ENCODE assay signal across 18 cellular contexts in the genomic region with DNA sequence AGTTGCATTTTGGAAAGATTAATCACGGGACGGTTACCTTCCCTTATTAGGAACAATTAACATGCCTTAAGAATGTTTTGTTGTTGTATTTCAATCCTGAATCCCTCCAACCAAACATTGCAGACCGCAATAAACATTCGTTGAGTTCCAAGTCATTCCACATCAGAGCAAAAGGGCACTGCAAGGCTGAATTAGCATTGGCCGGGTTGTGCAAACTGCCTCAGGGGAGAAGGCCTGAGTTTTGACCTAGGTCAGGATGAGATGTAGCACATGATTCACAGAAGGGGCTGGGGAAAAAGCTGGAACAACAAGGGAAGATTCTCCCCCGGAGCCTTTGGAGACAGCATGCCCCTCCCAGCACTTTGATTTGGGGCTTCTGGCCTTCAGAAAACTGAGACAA.
DNase-seq lines count a peak whose midpoint lies in the region; ATAC-seq, FAIRE-seq and TF ChIP-seq lines count a peak whose summit lies in the region.
"Had no signal": no experiment of that assay in that cellular context is flagged by ENCODE, and none has a peak within 500 bp of the region (broad histone marks: within the 10 kb centered on the region; RNA-seq: fewer than 3 reads in every experiment).

No MANE protein-coding gene starts in this region.

- H3K23ac ChIP-seq in mesendoderm (ENCODE audit: low read length), result no peak overlapping the region
- H3K23ac ChIP-seq in neuronal stem cell (ENCODE audit: low read depth, low read length, poor library complexity), result no peak overlapping the region

- H3K4me2 ChIP-seq in A549 (peak overlapping the region; percentile 55), mesendoderm (ENCODE audit: low read length) (no peak overlapping the region), neuronal stem cell (ENCODE audit: insufficient read depth, low read length, poor library complexity, severe bottlenecking) (no peak overlapping the region)

- no peak for FAIRE-seq in A549 (lab: Jason Lieb, UNC)

- TF ChIP-seq EP300 in A549 (IDR thresholded peaks at IDR 0.05), result peak; percentile 10 to 47; a peak in 2 of 5 replicates

- H2AK5ac ChIP-seq in mesendoderm (ENCODE audit: low read length), result no peak overlapping the region
- no peak overlapping the region for H2AK5ac ChIP-seq in neuronal stem cell (ENCODE audit: low read depth, low read length)

- H3K9ac ChIP-seq in mesendoderm (ENCODE audit: low read length) (no peak overlapping the region), neuronal stem cell (ENCODE audit: low read depth, low read length, poor library complexity) (no peak overlapping the region)

- H4K8ac ChIP-seq in mesendoderm (ENCODE audit: low read depth, low read length), result no peak overlapping the region
- H4K8ac ChIP-seq in neuronal stem cell (ENCODE audit: low read depth, low read length), result no peak overlapping the region

- no peak overlapping the region for H2BK15ac ChIP-seq in mesendoderm (replicated peaks; ENCODE audit: low read depth)
- no peak overlapping the region for H2BK15ac ChIP-seq in neuronal stem cell (ENCODE audit: low read length)

- POLR2A ChIA-PET in A549 (lab: Yijun Ruan, JAX), result no interaction called here

- H3K4ac ChIP-seq in mesendoderm (ENCODE audit: low read depth, low read length), result no peak overlapping the region
- H3K4ac ChIP-seq in neuronal stem cell (ENCODE audit: low read length), result no peak overlapping the region

- in situ Hi-C loops in brain microvascular endothelial cell (cut with HindIII; ENCODE audit: low pct_ligation_motif_present, low sequenced_read_pairs), result no loop called here

- no peak overlapping the region for H3K56ac ChIP-seq in mesendoderm (ENCODE audit: low read length)

- H3K4me1 ChIP-seq in A549 (peaks cover 28% of the 10 kb centered on the region), mesendoderm (ENCODE audit: control insufficient read depth, low read depth, low read length) (no peaks in the 10 kb centered on the region), neuronal stem cell (ENCODE audit: control insufficient read depth in 2 of 2, insufficient read depth in 1 of 2, low read depth in 1 of 2, low read length in 2 of 2) (no peaks in the 10 kb centered on the region)
- H3K4me1 ChIP-seq: left ventricle myocardium inferior had no signal

- H3K79me1 ChIP-seq in mesendoderm (ENCODE audit: low read length) (no peaks in the 10 kb centered on the region), neuronal stem cell (ENCODE audit: low read depth, low read length) (no peaks in the 10 kb centered on the region)

- TF ChIP-seq POLR2A in A549 (IDR thresholded peaks at IDR 0.05; ENCODE audit: low read length), result no peak

- TF ChIP-seq CTCF in A549 (IDR thresholded peaks at IDR 0.05) (no peak), HFF-Myc (IDR thresholded peaks at IDR 0.05; ENCODE audit: low read depth, low read length, missing control alignments) (no peak), brain microvascular endothelial cell (IDR thresholded peaks at IDR 0.05; ENCODE audit: low read depth, low read length, missing control alignments) (no peak)

- H2BK120ac ChIP-seq in mesendoderm (ENCODE audit: low read depth, low read length) (no peak overlapping the region), neuronal stem cell (ENCODE audit: low read depth, low read length) (no peak overlapping the region)

- no peak overlapping the region for H4K91ac ChIP-seq in neuronal stem cell (ENCODE audit: low read depth, low read length, poor library complexity)

- no peak for TF ChIP-seq RAD21 in A549 (conservative IDR thresholded peaks at IDR 0.05 in 1 of 2, IDR thresholded peaks at IDR 0.05 in 1 of 2)

- DNase-seq in A549 (ENCODE audit: low read depth in 1 of 2, low spot score in 1 of 2) (peak in 1 of 2 experiments; percentile 73), HFF-Myc (ENCODE audit: extremely low read depth, low read depth) (peak; percentile 78), brain microvascular endothelial cell (peak; percentile 47), mesendoderm (peak; percentile 35), superior temporal gyrus (ENCODE audit: extremely low spot score) (no peak), neuronal stem cell (ENCODE audit: low spot score) (no peak)
- DNase-seq in stimulated activated CD4-positive, alpha-beta T cell treated with anti-CD3 and anti-CD28 coated beads, Interleukin-1b, Interleukin-23, amount 100 ng/mL, for 48 hours, result no peak
- no peak for DNase-seq in activated effector memory CD4-positive, alpha-beta T cell treated with anti-CD3 and anti-CD28 coated beads, Interleukin-2, amount 50 U/mL, for 16 hours
- DNase-seq: ACHN; activated B cell treated with CpG ODN at 0.5 μM for 24 hours; activated naive CD8-positive, alpha-beta T cell treated with anti-CD3 and anti-CD28 coated beads, Interleukin-2, amount 10 ng/mL, durations not matched to agents 7 days and 5 days; GOT3; hypothalamus; left ventricle myocardium inferior; naive thymus-derived CD8-positive, alpha-beta T cell; NCI-H1105; retina; stimulated activated naive B cell treated with anti-CD40 and anti-IgM and Interleukin-4, amounts not matched to agents 10 μg/mL and 1 μg/mL and 100 μg/mL, for 72 hours had no signal

- WGBS in A549 (ENCODE audit: missing lambda C conversion rate), result 37% methylated on average over 6 of the region's 6 CpGs
- no CpG with 5 or more reads among the region's 6 CpGs for WGBS in mesendoderm (ENCODE audit: extremely low coverage, insufficient coverage, low lambda C conversion rate)
- WGBS in neuronal stem cell (ENCODE audit: extremely low coverage in 2 of 2, insufficient read length in 2 of 2, insufficient replicate concordance in 1 of 2), 2 donors, result no CpG with 5 or more reads among the region's 6 CpGs

- H3K27ac ChIP-seq in A549 (peak overlapping the region; percentile 57 to 75), brain microvascular endothelial cell (peak overlapping the region; percentile 84), mesendoderm (ENCODE audit: low read depth, low read length) (no peak overlapping the region), neuronal stem cell (replicated peaks; ENCODE audit: low read length) (no peak overlapping the region)
- H3K27ac ChIP-seq: left ventricle myocardium inferior had no signal

- H3K79me2 ChIP-seq in mesendoderm (ENCODE audit: control insufficient read depth, insufficient read depth, low read length), result no peaks in the 10 kb centered on the region

- no peak overlapping the region for H2BK12ac ChIP-seq in neuronal stem cell (ENCODE audit: low read length)

- no peak overlapping the region for H4K5ac ChIP-seq in mesendoderm (ENCODE audit: low read length)

- no peaks in the 10 kb centered on the region for H3K36me3 ChIP-seq in brain microvascular endothelial cell (replicated peaks)
- H3K36me3 ChIP-seq in mesendoderm (ENCODE audit: control insufficient read depth, insufficient read depth, low read length), result no peaks in the 10 kb centered on the region
- H3K36me3 ChIP-seq in neuronal stem cell (replicated peaks in 1 of 2; ENCODE audit: control insufficient read depth in 2 of 2, insufficient read depth in 2 of 2, low read length in 2 of 2), result no peaks in the 10 kb centered on the region
- H3K36me3 ChIP-seq: left ventricle myocardium inferior had no signal

- H3K18ac ChIP-seq in mesendoderm (ENCODE audit: low read length) (no peak overlapping the region), neuronal stem cell (ENCODE audit: low read length) (no peak overlapping the region)

- H2BK5ac ChIP-seq in mesendoderm (ENCODE audit: low read length) (no peak overlapping the region), neuronal stem cell (ENCODE audit: low read length) (no peak overlapping the region)

- peak; percentile 75 to 92 for ATAC-seq in A549
- ATAC-seq: naive thymus-derived CD8-positive, alpha-beta T cell; stimulated activated naive B cell treated with anti-CD40 and anti-IgM and Interleukin-4, amounts not matched to agents 10 μg/mL and 1 μg/mL and 100 μg/mL, for 72 hours had no signal

- CTCF ChIA-PET in A549 (lab: Yijun Ruan, JAX), result interaction anchor here (1.3 kb wide), 1 partner anchor 124 kb away, joined by 3 read pairs; no protein-coding TSS in a partner anchor

- H3K27me3 ChIP-seq in brain microvascular endothelial cell (replicated peaks) (no peaks in the 10 kb centered on the region), mesendoderm (ENCODE audit: insufficient read depth, low read length, poor library complexity) (no peaks in the 10 kb centered on the region), neuronal stem cell (ENCODE audit: control insufficient read depth in 3 of 3, insufficient read depth in 3 of 3, low read depth in 1 of 3, low read length in 3 of 3) (peaks cover 0 to 4% (median 0%) of the 10 kb centered on the region in 3 experiments)

- no peak overlapping the region for H2AFZ ChIP-seq in neuronal stem cell (ENCODE audit: low read length)

- no peak overlapping the region for H3K14ac ChIP-seq in neuronal stem cell (ENCODE audit: low read length)

- H3K9me3 ChIP-seq in A549, result peaks cover 10% of the 10 kb centered on the region; the same call in 2 of the 3 replicates
- peaks cover 0 to 1% of the 10 kb centered on the region in 2 donors for H3K9me3 ChIP-seq in neuronal stem cell (replicated peaks in 1 of 2; ENCODE audit: control insufficient read depth in 2 of 2, insufficient read depth in 1 of 2, low read depth in 1 of 2, low read length in 2 of 2)

- H3K4me3 ChIP-seq in A549 (no peak overlapping the region), HFF-Myc (replicated peaks; ENCODE audit: low read depth, low read length) (no peak overlapping the region), brain microvascular endothelial cell (ENCODE audit: low read depth, low read length) (no peak overlapping the region), mesendoderm (ENCODE audit: low read length) (no peak overlapping the region), neuronal stem cell (ENCODE audit: low read length in 2 of 2) (no peak overlapping the region)
- H3K4me3 ChIP-seq: left ventricle myocardium inferior had no signal

TF ChIP-seq in A549, 52 proteins besides CTCF, POLR2A, EP300 and RAD21 (continues in another document):
- peak; percentile 22; the same call in 1 of the 2 replicates for TF ChIP-seq JUNB (IDR thresholded peaks at IDR 0.05)
- 0 out of 5 replicates have a peak, but pooled peaks of 1 of the 2 experiments have one; percentile 38 for TF ChIP-seq JUN (IDR thresholded peaks at IDR 0.05)
- peak; percentile 63; the same call in 1 of the 2 replicates for TF ChIP-seq GATA3 (IDR thresholded peaks at IDR 0.05; ENCODE audit: borderline replicate concordance)
- peak in 1 of 2 experiments; percentile 76; a peak in 2 of 4 replicates for TF ChIP-seq CEBPB (IDR thresholded peaks at IDR 0.05)
- peak; percentile 36; the same call in 1 of the 2 replicates for TF ChIP-seq HOXB13 (CRISPR knock-in tag; IDR thresholded peaks at IDR 0.05; ENCODE audit: low read depth)
- TF ChIP-seq PHF8 (IDR thresholded peaks at IDR 0.05; ENCODE audit: borderline replicate concordance, low read depth), result no peak

Comparison
In these comparisons a context has a peak if more than half of its experiments do, and no peak if none do; other contexts are left out.
1. DNase-seq: peak in HFF-Myc (single experiment), brain microvascular endothelial cell (single experiment) and mesendoderm (single experiment); none in stimulated activated CD4-positive, alpha-beta T cell treated with anti-CD3 and anti-CD28 coated beads, Interleukin-1b, Interleukin-23, amount 100 ng/mL, for 48 hours (single experiment), superior temporal gyrus (single experiment), activated effector memory CD4-positive, alpha-beta T cell treated with anti-CD3 and anti-CD28 coated beads, Interleukin-2, amount 50 U/mL, for 16 hours (single experiment) and neuronal stem cell (single experiment).
2. H3K27ac ChIP-seq: peak in A549 (2 of 2) and brain microvascular endothelial cell (single experiment); none in mesendoderm (single experiment) and neuronal stem cell (single experiment).